ENCODE assay signal across 14 cellular contexts in genomic region chr18:48973731-48974130, GRCh38. TPM values are rescaled to one million over a fixed set of nuclear protein-coding genes. Genes with fewer than 3 reads are reported as not detected.
DNase-seq lines count a peak whose midpoint lies in the region; ATAC-seq and TF ChIP-seq lines count a peak whose summit lies in the region.
"Had no signal": no experiment of that assay in that cellular context is flagged by ENCODE, and none has a peak within 500 bp of the region (broad histone marks: within the 10 kb centered on the region; RNA-seq: fewer than 3 reads in every experiment).

No MANE protein-coding gene starts in this region.

- TF ChIP-seq CTCF in 22Rv1 (IDR thresholded peaks at IDR 0.05) (no peak), epithelial cell of esophagus (IDR thresholded peaks at IDR 0.05; ENCODE audit: insufficient read depth, low read depth, low read length, missing control alignments) (no peak), nephron (IDR thresholded peaks at IDR 0.05; ENCODE audit: unreplicated experiment in 3 of 3) (no peak), natural killer cell (IDR thresholded peaks at IDR 0.05) (no peak)

- peaks cover 19% of the 10 kb centered on the region for H3K4me1 Mint-ChIP-seq in nephron
- H3K4me1 Mint-ChIP-seq in natural killer cell, result peaks cover 0 to 12% of the 10 kb centered on the region in 2 donors

- H3K36me3 Mint-ChIP-seq in nephron (ENCODE audit: low read depth), result no peaks in the 10 kb centered on the region
- no peaks in the 10 kb centered on the region for H3K36me3 Mint-ChIP-seq in natural killer cell
- H3K36me3 Mint-ChIP-seq: WTC11 had no signal

- peaks cover 29% of the 10 kb centered on the region for H3K27me3 ChIP-seq in HUES48 (ENCODE audit: control insufficient read depth, insufficient read depth, low read length)
- H3K27me3 ChIP-seq: ovary, testis had no signal

- DNase-seq in epithelial cell of esophagus (ENCODE audit: low read depth) (peak; percentile 81), natural killer cell (no peak), putamen (ENCODE audit: low spot score) (no peak), HK-2 (ENCODE audit: unreplicated experiment) (no peak)
- DNase-seq: activated naive CD4-positive, alpha-beta T cell treated with anti-CD3 and anti-CD28 coated beads for 36 hours; central memory CD4-positive, alpha-beta T cell; NCI-H2081; ovary; testis had no signal

- H3K36me3 ChIP-seq in HUES48 (ENCODE audit: control insufficient read depth, insufficient read depth, low read length), result no peaks in the 10 kb centered on the region
- H3K36me3 ChIP-seq: ovary had no signal

- H3K4me3 Mint-ChIP-seq in nephron (peak overlapping the region; percentile 17 to 78 (median 76)), natural killer cell (no peak overlapping the region)
- H3K4me3 Mint-ChIP-seq: activated naive CD4-positive, alpha-beta T cell treated with anti-CD3 and anti-CD28 coated beads for 36 hours had no signal

- H3K27ac Mint-ChIP-seq in nephron (peak overlapping the region; percentile 84 to 94 (median 90)), natural killer cell (no peak overlapping the region)
- H3K27ac Mint-ChIP-seq: activated naive CD4-positive, alpha-beta T cell treated with anti-CD3 and anti-CD28 coated beads for 36 hours had no signal

- H3K27me3 Mint-ChIP-seq in nephron (ENCODE audit: low read depth) (peaks cover 40% of the 10 kb centered on the region), natural killer cell (ENCODE audit: low read depth in 2 of 2) (peaks cover 0 to 25% of the 10 kb centered on the region in 2 donors)

- H3K27ac ChIP-seq in 22Rv1 (peak overlapping the region; percentile 23; the same call in 1 of the 2 replicates), HUES48 (ENCODE audit: low read depth, low read length) (no peak overlapping the region)
- H3K27ac ChIP-seq: ovary, testis had no signal

- no peak overlapping the region for H3K9ac ChIP-seq in HUES48 (ENCODE audit: low read depth, low read length)

- no peaks in the 10 kb centered on the region for H3K9me3 Mint-ChIP-seq in nephron
- no peaks in the 10 kb centered on the region for H3K9me3 Mint-ChIP-seq in natural killer cell
- H3K9me3 Mint-ChIP-seq: activated naive CD4-positive, alpha-beta T cell treated with anti-CD3 and anti-CD28 coated beads for 36 hours; WTC11 had no signal

- 0 out of 2 replicates have a peak overlapping the region, but pooled peaks have one; percentile 74 for H3K4me3 ChIP-seq in HUES48 (ENCODE audit: low read depth, low read length)
- H3K4me3 ChIP-seq in epithelial cell of esophagus (ENCODE audit: low read length), result no peak overlapping the region
- H3K4me3 ChIP-seq: ovary, testis had no signal

- intact Hi-C loops in natural killer cell (cut with micrococcal nuclease), result loop anchor here (10.0 kb wide), 1 partner anchor 299 kb away; no protein-coding TSS in a partner anchor

- H3K4me1 ChIP-seq in HUES48 (ENCODE audit: control insufficient read depth, insufficient read depth, low read length), result peaks cover 34% of the 10 kb centered on the region

- no peak for ATAC-seq in natural killer cell
- no peak for ATAC-seq in HG02588 (IDR thresholded peaks at IDR 0.05; ENCODE audit: unreplicated experiment)

- H3K9me3 ChIP-seq in HUES48 (ENCODE audit: control insufficient read depth, insufficient read depth, low read length), result no peaks in the 10 kb centered on the region
- H3K9me3 ChIP-seq: ovary, testis had no signal

RNA-seq across cellular contexts. Expression of gene SMAD7, which starts 23.0 kb away (rescaled TPM):
- total RNA-seq in natural killer cell, result 100 to 1,000 TPM; 127 to 204 (median 182) TPM

Comparison
In these comparisons a context has a peak if more than half of its experiments do, and no peak if none do; other contexts are left out.
1. H3K27ac Mint-ChIP-seq: peak in nephron (3 of 3); none in natural killer cell (0 of 2).